Comparison of ENCODE assay signal across 26 cellular contexts in the genomic region with DNA sequence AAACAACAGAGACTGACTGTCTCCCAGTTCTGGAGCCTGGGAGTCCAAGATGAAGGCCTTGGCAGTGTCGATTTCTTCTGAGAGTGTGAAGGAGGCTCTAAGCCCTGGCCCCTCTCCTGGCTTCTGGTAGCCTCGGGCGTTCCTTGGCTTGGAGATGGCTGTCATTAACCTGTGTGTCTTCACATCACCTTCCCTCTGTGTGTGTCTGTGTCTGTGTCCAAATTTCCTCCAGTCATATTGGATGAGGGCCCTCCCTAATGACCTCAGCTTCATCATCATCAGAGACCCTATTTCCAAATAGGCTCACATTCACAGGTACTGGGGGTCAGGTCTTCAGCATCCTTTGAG.
DNase-seq lines count a peak whose midpoint lies in the region; ATAC-seq lines count a peak whose summit lies in the region.
"Had no signal": no experiment of that assay in that cellular context is flagged by ENCODE, and none has a peak within 500 bp of the region (broad histone marks: within the 10 kb centered on the region; RNA-seq: fewer than 3 reads in every experiment).

No MANE protein-coding gene starts in this region.

- peaks cover 60% of the 10 kb centered on the region for H3K4me1 Mint-ChIP-seq in activated CD4-positive, alpha-beta T cell treated with anti-CD3 and anti-CD28 coated beads for 36 hours
- peaks cover 83% of the 10 kb centered on the region for H3K4me1 Mint-ChIP-seq in activated T-helper 1 cell treated with anti-CD3 and anti-CD28 coated beads, Interleukin-12 subunit alpha, Interleukin-12 subunit beta, Interleukin-2, Interleukin-4 antibody, amounts not matched to agents 30 ng/mL and 10 ng/mL and 1 ng/mL, durations not matched to agents 14 hours and 24 hours and 36 hours (ENCODE audit: low read depth)

- H3K9me3 ChIP-seq in muscle layer of duodenum (ENCODE audit: control insufficient read depth in 1 of 2, low read length in 2 of 2) = no peaks in the 10 kb centered on the region
- H3K9me3 ChIP-seq in stomach smooth muscle (ENCODE audit: control insufficient read depth in 2 of 2, low read length in 2 of 2) = no peaks in the 10 kb centered on the region
- H3K9me3 ChIP-seq: suprapubic skin had no signal

- H3K36me3 ChIP-seq in muscle layer of duodenum (ENCODE audit: control insufficient read depth in 1 of 2, insufficient read depth in 2 of 2, low read length in 2 of 2) (peaks cover 0 to 4% of the 10 kb centered on the region in 2 donors), stomach smooth muscle (ENCODE audit: control insufficient read depth in 2 of 2, insufficient read depth in 2 of 2, low read length in 2 of 2) (no peaks in the 10 kb centered on the region)
- H3K36me3 ChIP-seq: suprapubic skin had no signal

- H3K9me3 Mint-ChIP-seq in activated CD4-positive, alpha-beta T cell treated with anti-CD3 and anti-CD28 coated beads for 36 hours (ENCODE audit: low read depth) = peaks cover 2% of the 10 kb centered on the region
- peaks cover 5% of the 10 kb centered on the region for H3K9me3 Mint-ChIP-seq in activated T-helper 1 cell treated with anti-CD3 and anti-CD28 coated beads, Interleukin-12 subunit alpha, Interleukin-12 subunit beta, Interleukin-2, Interleukin-4 antibody, amounts not matched to agents 30 ng/mL and 10 ng/mL and 1 ng/mL, durations not matched to agents 14 hours and 24 hours and 36 hours
- H3K9me3 Mint-ChIP-seq: CD8-positive, alpha-beta memory T cell; dendritic cell treated with granulocyte-macrophage colony-stimulating factor and Interleukin-4, amounts not matched to agents 40 ng/mL and 50 ng/mL, for 4 days had no signal

- H3K27ac Mint-ChIP-seq in activated CD4-positive, alpha-beta T cell treated with anti-CD3 and anti-CD28 coated beads for 36 hours = peak overlapping the region; percentile 76
- peak overlapping the region; percentile 95 for H3K27ac Mint-ChIP-seq in activated T-helper 1 cell treated with anti-CD3 and anti-CD28 coated beads, Interleukin-12 subunit alpha, Interleukin-12 subunit beta, Interleukin-2, Interleukin-4 antibody, amounts not matched to agents 30 ng/mL and 10 ng/mL and 1 ng/mL, durations not matched to agents 14 hours and 24 hours and 36 hours
- H3K27ac Mint-ChIP-seq: activated CD8-positive, alpha-beta memory T cell treated with anti-CD3 and anti-CD28 coated beads, Interleukin-2, amount 10 ng/mL, durations not matched to agents 7 days and 5 days had no signal

- no peak for DNase-seq in activated CD4-positive, alpha-beta T cell treated with anti-CD3 and anti-CD28 coated beads for 36 hours
- no peak for DNase-seq in activated CD4-positive, alpha-beta T cell treated with anti-CD3 and anti-CD28 coated beads, Interleukin-2, amount 50 U/mL, for 4 hours
- no peak for DNase-seq in activated T-helper 1 cell treated with anti-CD3 and anti-CD28 coated beads, Interleukin-12 subunit alpha, Interleukin-12 subunit beta, Interleukin-2, Interleukin-4 antibody, amounts not matched to agents 30 ng/mL and 10 ng/mL and 1 ng/mL, durations not matched to agents 14 hours and 24 hours and 36 hours (ENCODE audit: low spot score)
- DNase-seq in NCI-H69 (lab: John Stamatoyannopoulos, UW) (no peak), NCI-H1092 treated with DMSO at 0.1 percent for 48 hours (lab: John Stamatoyannopoulos, UW) (no peak)
- DNase-seq: activated CD8-positive, alpha-beta memory T cell treated with anti-CD3 and anti-CD28 coated beads, Interleukin-2, amount 10 ng/mL, durations not matched to agents 7 days and 5 days; activated gamma-delta T cell; CD8-positive, alpha-beta memory T cell; DMS53; GDM1; H9; kidney glomerular epithelial cell; MV-4-11; NCI-H1694; NCI-H774; PC-3; retina; SHP77 treated with DMSO at 0.1 percent for 48 hours had no signal

- H3K27me3 Mint-ChIP-seq in activated CD4-positive, alpha-beta T cell treated with anti-CD3 and anti-CD28 coated beads for 36 hours = no peaks in the 10 kb centered on the region
- no peaks in the 10 kb centered on the region for H3K27me3 Mint-ChIP-seq in activated T-helper 1 cell treated with anti-CD3 and anti-CD28 coated beads, Interleukin-12 subunit alpha, Interleukin-12 subunit beta, Interleukin-2, Interleukin-4 antibody, amounts not matched to agents 30 ng/mL and 10 ng/mL and 1 ng/mL, durations not matched to agents 14 hours and 24 hours and 36 hours (ENCODE audit: insufficient read depth)
- H3K27me3 Mint-ChIP-seq: activated CD8-positive, alpha-beta memory T cell treated with anti-CD3 and anti-CD28 coated beads, Interleukin-2, amount 10 ng/mL, durations not matched to agents 7 days and 5 days; CD8-positive, alpha-beta memory T cell; dendritic cell treated with granulocyte-macrophage colony-stimulating factor and Interleukin-4, amounts not matched to agents 40 ng/mL and 50 ng/mL, for 4 days had no signal

- H3K27ac ChIP-seq in muscle layer of duodenum (ENCODE audit: low read length) (peak overlapping the region; percentile 5), stomach smooth muscle (ENCODE audit: low read length) (peak overlapping the region; percentile 98)
- H3K27ac ChIP-seq: 22Rv1, KMS-11, suprapubic skin had no signal

- POLR2A ChIA-PET in activated CD4-positive, alpha-beta T cell treated with anti-CD3 and anti-CD28 coated beads for 36 hours (lab: Charles Lee) = interaction anchor here (0.6 kb wide), 1 partner anchor 25 kb away, joined by 10 read pairs; no protein-coding TSS in a partner anchor

- intact Hi-C loops in activated CD4-positive, alpha-beta T cell treated with anti-CD3 and anti-CD28 coated beads for 36 hours (cut with DNase I, micrococcal nuclease) = no loop called here
- intact Hi-C loops in activated T-helper 1 cell treated with anti-CD3 and anti-CD28 coated beads, Interleukin-12 subunit alpha, Interleukin-12 subunit beta, Interleukin-2, Interleukin-4 antibody, amounts not matched to agents 30 ng/mL and 10 ng/mL and 1 ng/mL, durations not matched to agents 14 hours and 24 hours and 36 hours (cut with micrococcal nuclease) = no loop called here

- no peak overlapping the region for H3K4me3 Mint-ChIP-seq in activated CD4-positive, alpha-beta T cell treated with anti-CD3 and anti-CD28 coated beads for 36 hours
- no peak overlapping the region for H3K4me3 Mint-ChIP-seq in activated T-helper 1 cell treated with anti-CD3 and anti-CD28 coated beads, Interleukin-12 subunit alpha, Interleukin-12 subunit beta, Interleukin-2, Interleukin-4 antibody, amounts not matched to agents 30 ng/mL and 10 ng/mL and 1 ng/mL, durations not matched to agents 14 hours and 24 hours and 36 hours
- H3K4me3 Mint-ChIP-seq: activated CD8-positive, alpha-beta memory T cell treated with anti-CD3 and anti-CD28 coated beads, Interleukin-2, amount 10 ng/mL, durations not matched to agents 7 days and 5 days; CD8-positive, alpha-beta memory T cell; dendritic cell treated with granulocyte-macrophage colony-stimulating factor and Interleukin-4, amounts not matched to agents 40 ng/mL and 50 ng/mL, for 4 days; H9 had no signal

- peaks cover 7% of the 10 kb centered on the region for H3K36me3 Mint-ChIP-seq in activated CD4-positive, alpha-beta T cell treated with anti-CD3 and anti-CD28 coated beads for 36 hours (ENCODE audit: low read depth)
- H3K36me3 Mint-ChIP-seq in activated T-helper 1 cell treated with anti-CD3 and anti-CD28 coated beads, Interleukin-12 subunit alpha, Interleukin-12 subunit beta, Interleukin-2, Interleukin-4 antibody, amounts not matched to agents 30 ng/mL and 10 ng/mL and 1 ng/mL, durations not matched to agents 14 hours and 24 hours and 36 hours (ENCODE audit: low read depth) = peaks cover 19% of the 10 kb centered on the region
- H3K36me3 Mint-ChIP-seq: CD8-positive, alpha-beta memory T cell had no signal

- H3K4me1 ChIP-seq in muscle layer of duodenum (ENCODE audit: control insufficient read depth in 1 of 2, insufficient read depth in 2 of 2, low read length in 2 of 2) (peaks cover 17 to 19% of the 10 kb centered on the region in 2 donors), stomach smooth muscle (ENCODE audit: control insufficient read depth, insufficient read depth, low read length) (peaks cover 39% of the 10 kb centered on the region)

- ATAC-seq in activated CD4-positive, alpha-beta T cell treated with anti-CD3 and anti-CD28 coated beads for 36 hours = no peak
- no peak for ATAC-seq in HG03571 (IDR thresholded peaks at IDR 0.05; ENCODE audit: unreplicated experiment)
- ATAC-seq: activated CD4-positive, CD25-positive, alpha-beta regulatory T cell treated with anti-CD3 and anti-CD28 coated beads, Interleukin-2, amount 50 U/mL, for 24 hours; activated CD8-positive, alpha-beta memory T cell treated with anti-CD3 and anti-CD28 coated beads, Interleukin-2, amount 10 ng/mL, durations not matched to agents 7 days and 5 days; PC-3 had no signal

- no peaks in the 10 kb centered on the region for H3K27me3 ChIP-seq in muscle layer of duodenum (ENCODE audit: low read depth, low read length)
- no peaks in the 10 kb centered on the region for H3K27me3 ChIP-seq in stomach smooth muscle (ENCODE audit: control insufficient read depth in 1 of 2, insufficient read depth in 2 of 2, low read length in 2 of 2)
- H3K27me3 ChIP-seq: suprapubic skin had no signal

- H3K4me3 ChIP-seq in muscle layer of duodenum (ENCODE audit: low read depth in 1 of 2, low read length in 2 of 2) (no peak overlapping the region), stomach smooth muscle (ENCODE audit: low read length in 2 of 2) (no peak overlapping the region)
- H3K4me3 ChIP-seq: suprapubic skin had no signal

- peak overlapping the region in 1 of 2 donors; percentile 5 for H3K9ac ChIP-seq in stomach smooth muscle (ENCODE audit: low read length in 2 of 2)
- H3K9ac ChIP-seq: KMS-11 had no signal

- CTCF ChIA-PET in activated CD4-positive, alpha-beta T cell treated with anti-CD3 and anti-CD28 coated beads for 36 hours (lab: Charles Lee) = interaction anchor here (1.8 kb wide), 1 partner anchor 12 kb away, joined by 7 read pairs; no protein-coding TSS in a partner anchor
